In genomic region chr4:91989914-91990313, GRCh38 we compare ENCODE assay signal across 15 cellular contexts.
DNase-seq lines count a peak whose midpoint lies in the region; ATAC-seq, FAIRE-seq and TF ChIP-seq lines count a peak whose summit lies in the region.
"Had no signal": no experiment of that assay in that cellular context is flagged by ENCODE, and none has a peak within 500 bp of the region (broad histone marks: within the 10 kb centered on the region; RNA-seq: fewer than 3 reads in every experiment).

No MANE protein-coding gene starts in this region.

- H3K9me3 ChIP-seq in MM.1S (replicated peaks; ENCODE audit: insufficient read depth, low read length) (no peaks in the 10 kb centered on the region), H1 (ENCODE audit: insufficient read depth in 2 of 2, low read depth in 1 of 2, low read length in 1 of 2) (no peaks in the 10 kb centered on the region), neural progenitor cell (ENCODE audit: low read depth) (no peaks in the 10 kb centered on the region)
- H3K9me3 ChIP-seq in naive thymus-derived CD4-positive, alpha-beta T cell (ENCODE audit: control insufficient read depth in 2 of 3, low read length in 3 of 3), result no peaks in the 10 kb centered on the region
- H3K9me3 ChIP-seq: BLaER1 treated with 17β-estradiol and CSF1 and Interleukin-3, amounts not matched to agents 10 nM and 100 nM; HAP-1 had no signal

- H4K20me1 ChIP-seq in MM.1S (ENCODE audit: insufficient read depth, low read length), result no peaks in the 10 kb centered on the region
- no peaks in the 10 kb centered on the region for H4K20me1 ChIP-seq in H1 (replicated peaks in 1 of 2; ENCODE audit: control insufficient read depth in 1 of 2, insufficient read depth in 2 of 2, low read length in 2 of 2)
- no peaks in the 10 kb centered on the region for H4K20me1 ChIP-seq in neural progenitor cell (ENCODE audit: low read depth)
- H4K20me1 ChIP-seq: BLaER1 treated with 17β-estradiol and CSF1 and Interleukin-3, amounts not matched to agents 10 nM and 100 nM had no signal

- H2BK15ac ChIP-seq in H1 (ENCODE audit: low read length), result no peak overlapping the region

- POLR2A ChIA-PET in H1 (lab: Charles Lee; ENCODE audit: partially characterized antibody), result no interaction called here
- POLR2A ChIA-PET in naive thymus-derived CD4-positive, alpha-beta T cell (lab: Charles Lee), result no interaction called here

- H3K36me3 ChIP-seq in MM.1S (replicated peaks; ENCODE audit: insufficient read depth, low read length) (no peaks in the 10 kb centered on the region), H1 (ENCODE audit: control insufficient read depth in 2 of 4, insufficient read depth in 4 of 4, low read length in 3 of 4) (no peaks in the 10 kb centered on the region), neural progenitor cell (no peaks in the 10 kb centered on the region)
- no peaks in the 10 kb centered on the region for H3K36me3 ChIP-seq in naive thymus-derived CD4-positive, alpha-beta T cell (ENCODE audit: control insufficient read depth in 2 of 3, insufficient read depth in 3 of 3, low read length in 3 of 3)
- H3K36me3 ChIP-seq: BLaER1 treated with 17β-estradiol and CSF1 and Interleukin-3, amounts not matched to agents 10 nM and 100 nM; HAP-1 had no signal

- H3F3A ChIP-seq in MM.1S (ENCODE audit: insufficient read depth, low read length) (no peaks in the 10 kb centered on the region), neural progenitor cell (ENCODE audit: low read depth) (no peaks in the 10 kb centered on the region)

- no peak overlapping the region for H3K27ac Mint-ChIP-seq in neural progenitor cell
- H3K27ac Mint-ChIP-seq in naive thymus-derived CD4-positive, alpha-beta T cell, result no peak overlapping the region
- H3K27ac Mint-ChIP-seq: CD4-positive, CD25-positive, alpha-beta regulatory T cell; HFFc6 had no signal

- H3K27me3 ChIP-seq in MM.1S (replicated peaks; ENCODE audit: insufficient read depth, low read length) (no peaks in the 10 kb centered on the region), H1 (replicated peaks in 1 of 4; ENCODE audit: control insufficient read depth in 3 of 4, extremely low read depth in 1 of 4, insufficient read depth in 3 of 4, low read length in 3 of 4) (no peaks in the 10 kb centered on the region), neural progenitor cell (no peaks in the 10 kb centered on the region)
- H3K27me3 ChIP-seq in naive thymus-derived CD4-positive, alpha-beta T cell (ENCODE audit: control insufficient read depth in 2 of 2, insufficient read depth in 2 of 2, low read length in 2 of 2), result no peaks in the 10 kb centered on the region
- H3K27me3 ChIP-seq: BLaER1 treated with 17β-estradiol and CSF1 and Interleukin-3, amounts not matched to agents 10 nM and 100 nM had no signal

- no peak overlapping the region for H2BK20ac ChIP-seq in H1 (ENCODE audit: low read length)

- H4K91ac ChIP-seq in H1 (replicated peaks; ENCODE audit: insufficient read length, low read length), result no peak overlapping the region

- no peaks in the 10 kb centered on the region for H3K9me2 ChIP-seq in MM.1S (replicated peaks; ENCODE audit: insufficient read depth, low read length)

- no peak for TF ChIP-seq POLR2A in H1 (IDR thresholded peaks at IDR 0.05; ENCODE audit: control extremely low read depth in 1 of 2, low read depth in 2 of 2, low read length in 2 of 2)

- ATAC-seq in naive thymus-derived CD4-positive, alpha-beta T cell, result no peak
- ATAC-seq in HG02798 (IDR thresholded peaks at IDR 0.05; ENCODE audit: poor library complexity, unreplicated experiment), result no peak

- no peak overlapping the region for H2BK12ac ChIP-seq in H1 (ENCODE audit: low read depth, low read length)

- no peaks in the 10 kb centered on the region for H3K9me3 Mint-ChIP-seq in neural progenitor cell
- peaks cover 0 to 36% (median 0%) of the 10 kb centered on the region in 11 donors for H3K9me3 Mint-ChIP-seq in naive thymus-derived CD4-positive, alpha-beta T cell

- no peak overlapping the region for H3K4ac ChIP-seq in H1 (replicated peaks; ENCODE audit: insufficient read length, low read depth, low read length)

- no peak overlapping the region for H4K8ac ChIP-seq in H1 (ENCODE audit: extremely low read depth, insufficient read depth, low read length)

- TF ChIP-seq CTCF in 22Rv1 (IDR thresholded peaks at IDR 0.05), result 0 out of 2 replicates have a peak, but pooled peaks have one; percentile 7
- TF ChIP-seq CTCF in MM.1S (IDR thresholded peaks at IDR 0.05; ENCODE audit: low read length), result peak; percentile 15; the same call in 1 of the 2 replicates
- TF ChIP-seq CTCF in H1 (IDR thresholded peaks at IDR 0.05; ENCODE audit: control extremely low read depth in 1 of 3, insufficient read depth in 1 of 3, low read depth in 1 of 3, low read length in 3 of 3), result peak in 2 of 3 experiments; percentile 7 to 40; a peak in 2 of 4 replicates
- TF ChIP-seq CTCF in neural progenitor cell (IDR thresholded peaks at IDR 0.05), result peak; percentile 18
- TF ChIP-seq CTCF in GM13976 (IDR thresholded peaks at IDR 0.05; ENCODE audit: borderline replicate concordance, control extremely low read depth, extremely low read depth, insufficient read depth, missing control alignments), result no peak

- H3K4me2 ChIP-seq in MM.1S (ENCODE audit: low read depth, low read length), result no peak overlapping the region; the same call in 1 of the 2 replicates
- H3K4me2 ChIP-seq in H1 (ENCODE audit: insufficient read depth in 1 of 2, low read depth in 2 of 2, low read length in 2 of 2), result no peak overlapping the region
- H3K4me2 ChIP-seq in neural progenitor cell, result no peak overlapping the region
- H3K4me2 ChIP-seq: BLaER1 treated with 17β-estradiol and CSF1 and Interleukin-3, amounts not matched to agents 10 nM and 100 nM had no signal

- no peak overlapping the region for H2AK5ac ChIP-seq in H1 (ENCODE audit: low read depth, low read length)

- TF ChIP-seq EP300 in H1 (IDR thresholded peaks at IDR 0.05; ENCODE audit: borderline replicate concordance in 1 of 2, low read depth in 2 of 2, low read length in 2 of 2), result no peak

- CTCF ChIA-PET in H1 (lab: Charles Lee; ENCODE audit: partially characterized antibody), result interaction anchor here (1.2 to 1.6 kb wide), 4 partner anchors 12 to 24 kb away, joined by 4 to 5 read pairs (median 4); no protein-coding TSS in a partner anchor
- CTCF ChIA-PET in naive thymus-derived CD4-positive, alpha-beta T cell (lab: Charles Lee), result no interaction called here

- H3K79me2 ChIP-seq in MM.1S (ENCODE audit: low read length) (no peaks in the 10 kb centered on the region), H1 (ENCODE audit: control insufficient read depth in 1 of 2, insufficient read depth in 2 of 2, low read length in 2 of 2) (no peaks in the 10 kb centered on the region), neural progenitor cell (ENCODE audit: low read depth) (no peaks in the 10 kb centered on the region)

- H3K14ac ChIP-seq in H1 (ENCODE audit: insufficient read length), result no peak overlapping the region

- in situ Hi-C loops in GM13976 (cut with MboI; ENCODE audit: low sequenced_read_pairs, unreplicated experiment), result no loop called here

- H3K56ac ChIP-seq in H1 (replicated peaks; ENCODE audit: insufficient read length, low read depth, low read length), result no peak overlapping the region

- H2BK120ac ChIP-seq in H1 (replicated peaks; ENCODE audit: low read depth, low read length), result no peak overlapping the region

- no peaks in the 10 kb centered on the region for H3K27me3 Mint-ChIP-seq in neural progenitor cell (ENCODE audit: insufficient read depth, low read depth)
- H3K27me3 Mint-ChIP-seq in naive thymus-derived CD4-positive, alpha-beta T cell, result no peaks in the 10 kb centered on the region
- H3K27me3 Mint-ChIP-seq: CD4-positive, CD25-positive, alpha-beta regulatory T cell had no signal

- no peak overlapping the region for H3K4me3 Mint-ChIP-seq in neural progenitor cell
- H3K4me3 Mint-ChIP-seq in naive thymus-derived CD4-positive, alpha-beta T cell, result no peak overlapping the region
- H3K4me3 Mint-ChIP-seq: CD4-positive, CD25-positive, alpha-beta regulatory T cell; HFFc6 had no signal

- H3K23ac ChIP-seq in H1 (ENCODE audit: insufficient read length), result no peak overlapping the region

- peak in 1 of 2 experiments; percentile 21; a peak in 1 of 4 replicates for TF ChIP-seq RAD21 in H1 (IDR thresholded peaks at IDR 0.05 in 1 of 2, conservative IDR thresholded peaks at IDR 0.05 in 1 of 2; ENCODE audit: low read depth in 2 of 2, low read length in 2 of 2)

- 39% methylated on average over 2 of the region's 2 CpGs; no CpG with 5 or more reads in 1 of the 2 experiments for WGBS in H1 (ENCODE audit: extremely low coverage in 1 of 2, insufficient coverage in 1 of 2, insufficient read length in 1 of 2, insufficient replicate concordance in 2 of 2, low coverage in 1 of 2, low lambda C conversion rate in 2 of 2, missing lambda C conversion rate in 1 of 2), 2 experiments

- no peak overlapping the region for H4K5ac ChIP-seq in H1 (ENCODE audit: insufficient read length, low read depth, low read length)

- FAIRE-seq in H1 (lab: Jason Lieb, UNC), result no peak
- FAIRE-seq: GM12878 had no signal

- H3K23me2 ChIP-seq in H1 (ENCODE audit: low read depth, low read length), result no peaks in the 10 kb centered on the region

- no peaks in the 10 kb centered on the region for H3K4me1 Mint-ChIP-seq in neural progenitor cell
- no peaks in the 10 kb centered on the region for H3K4me1 Mint-ChIP-seq in naive thymus-derived CD4-positive, alpha-beta T cell
- H3K4me1 Mint-ChIP-seq: CD4-positive, CD25-positive, alpha-beta regulatory T cell had no signal

- H3K27ac ChIP-seq in 22Rv1 (no peak overlapping the region), MM.1S (ENCODE audit: low read length) (no peak overlapping the region), H1 (ENCODE audit: low read depth, low read length) (no peak overlapping the region), neural progenitor cell (no peak overlapping the region)
- H3K27ac ChIP-seq in naive thymus-derived CD4-positive, alpha-beta T cell (ENCODE audit: low read depth, low read length), result no peak overlapping the region
- H3K27ac ChIP-seq: BLaER1 treated with 17β-estradiol and CSF1 and Interleukin-3, amounts not matched to agents 10 nM and 100 nM; GM23248 had no signal

- H3K9ac ChIP-seq in MM.1S (ENCODE audit: low read length), result no peak overlapping the region
- no peak overlapping the region for H3K9ac ChIP-seq in H1 (replicated peaks in 1 of 4; ENCODE audit: extremely low read depth in 1 of 4, low read depth in 3 of 4, low read length in 3 of 4)
- H3K9ac ChIP-seq in neural progenitor cell, result no peak overlapping the region
- H3K9ac ChIP-seq: BLaER1 treated with 17β-estradiol and CSF1 and Interleukin-3, amounts not matched to agents 10 nM and 100 nM; GM23248 had no signal

- H2BK5ac ChIP-seq in H1 (ENCODE audit: low read depth, low read length), result no peak overlapping the region

- no peaks in the 10 kb centered on the region for H3K36me3 Mint-ChIP-seq in neural progenitor cell
- no peaks in the 10 kb centered on the region for H3K36me3 Mint-ChIP-seq in naive thymus-derived CD4-positive, alpha-beta T cell
- H3K36me3 Mint-ChIP-seq: CD4-positive, CD25-positive, alpha-beta regulatory T cell had no signal

- H3K4me3 ChIP-seq in MM.1S (ENCODE audit: low read length), result no peak overlapping the region
- no peak overlapping the region for H3K4me3 ChIP-seq in H1 (ENCODE audit: extremely low read depth in 1 of 4, insufficient read depth in 2 of 4, low read depth in 3 of 4, low read length in 4 of 4)
- H3K4me3 ChIP-seq in neural progenitor cell, result no peak overlapping the region
- H3K4me3 ChIP-seq in naive thymus-derived CD4-positive, alpha-beta T cell (ENCODE audit: low read length), result no peak overlapping the region
- H3K4me3 ChIP-seq: BLaER1 treated with 17β-estradiol and CSF1 and Interleukin-3, amounts not matched to agents 10 nM and 100 nM; GM12878; GM23248; HAP-1 had no signal

- no peaks in the 10 kb centered on the region for H3K79me1 ChIP-seq in H1 (ENCODE audit: low read depth, low read length)

- intact Hi-C loops in naive thymus-derived CD4-positive, alpha-beta T cell (cut with micrococcal nuclease), result no loop called here

- H2AFZ ChIP-seq in MM.1S (ENCODE audit: low read length) (0 out of 2 replicates have a peak overlapping the region, but pooled peaks have one; percentile 34), H1 (ENCODE audit: low read length) (no peak overlapping the region), neural progenitor cell (replicated peaks) (peak overlapping the region; percentile 68)
- H2AFZ ChIP-seq: GM23248 had no signal

- DNase-seq in MM.1S, result no peak
- no peak for DNase-seq in H1 (ENCODE audit: low read depth in 1 of 2, low spot score in 2 of 2)
- peak; percentile 16 for DNase-seq in neural progenitor cell (ENCODE audit: low spot score)
- DNase-seq in naive thymus-derived CD4-positive, alpha-beta T cell, result no peak
- DNase-seq in GM13976 (ENCODE audit: low spot score), result no peak
- DNase-seq: ACHN; CD4-positive, CD25-positive, alpha-beta regulatory T cell; DMS79; GM23248; HFFc6 had no signal

- no peaks in the 10 kb centered on the region for H3K4me1 ChIP-seq in MM.1S (ENCODE audit: low read length)
- no peaks in the 10 kb centered on the region for H3K4me1 ChIP-seq in H1 (replicated peaks in 1 of 4; ENCODE audit: control insufficient read depth in 3 of 4, insufficient read depth in 4 of 4, low read length in 3 of 4)
- H3K4me1 ChIP-seq in neural progenitor cell, result no peaks in the 10 kb centered on the region
- no peaks in the 10 kb centered on the region for H3K4me1 ChIP-seq in naive thymus-derived CD4-positive, alpha-beta T cell (ENCODE audit: control insufficient read depth in 2 of 2, insufficient read depth in 2 of 2, low read length in 2 of 2)
- H3K4me1 ChIP-seq: BLaER1 treated with 17β-estradiol and CSF1 and Interleukin-3, amounts not matched to agents 10 nM and 100 nM; HAP-1 had no signal

- no peak overlapping the region for H3K18ac ChIP-seq in H1 (ENCODE audit: extremely low read depth, low read length)
